ENCODE assay signal across 8 cellular contexts in genomic region chr4:99893991-99894981, GRCh38. TPM values are rescaled to one million over a fixed set of nuclear protein-coding genes. Genes with fewer than 3 reads are reported as not detected.
DNase-seq lines count a peak whose midpoint lies in the region; ATAC-seq, FAIRE-seq and TF ChIP-seq lines count a peak whose summit lies in the region.

Gene LAMTOR3, minus strand, starts transcription at chr4:99894427. Its CDS starts 464 bp downstream, at chr4:99893963.

- H4K20me1 ChIP-seq in IMR-90 (ENCODE audit: insufficient read depth, low read length) (no peaks in the 10 kb centered on the region; the same call in 1 of the 2 replicates), OCI-LY7 (ENCODE audit: insufficient read depth, low read length) (no peaks in the 10 kb centered on the region)

- peak within 1 kb of the TSS; percentile 99 for H4K5ac ChIP-seq in IMR-90 (ENCODE audit: low read depth, low read length)

- TF ChIP-seq POLR2A in IMR-90 (IDR thresholded peaks at IDR 0.05; ENCODE audit: low read depth, low read length): peak; percentile 69

- in situ Hi-C loops in IMR-90 (cut with MboI; ENCODE audit: low sequenced_read_pairs): no loop called here

- peak within 1 kb of the TSS; percentile 83 to 98 for H4K8ac ChIP-seq in IMR-90 (ENCODE audit: low read depth in 2 of 2, low read length in 2 of 2)

- H3K4me3 ChIP-seq in IMR-90 (ENCODE audit: insufficient read depth, low read depth, low read length): peak within 1 kb of the TSS; percentile 99
- H3K4me3 ChIP-seq in OCI-LY7 (ENCODE audit: low read depth, low read length, poor library complexity, severe bottlenecking): peak within 1 kb of the TSS; percentile 92

- H3K14ac ChIP-seq in IMR-90 (replicated peaks; ENCODE audit: low read depth, low read length): peak within 1 kb of the TSS; percentile 88

- H3K56ac ChIP-seq in IMR-90 (ENCODE audit: extremely low read depth, insufficient read depth, low read length): peak within 1 kb of the TSS; percentile 89

- H3K79me2 ChIP-seq in OCI-LY7 (ENCODE audit: insufficient read depth, low read depth, low read length): peaks cover 35% of the 10 kb centered on the region

- no peak for TF ChIP-seq RAD21 in IMR-90 (IDR thresholded peaks at IDR 0.05; ENCODE audit: low read length)

- FAIRE-seq in D721Med (lab: Jason Lieb, UNC): no peak

- H3K4ac ChIP-seq in IMR-90 (ENCODE audit: low read depth, low read length): peak within 1 kb of the TSS; percentile 92

- no TSS peak for BruUV-seq in IMR-90 (replicated peaks; lab: Mats Ljungman, UMichigan)
- BruUV-seq in OCI-LY7 (replicated peaks; lab: Mats Ljungman, UMichigan): TSS peak; percentile 85

- H3K18ac ChIP-seq in IMR-90 (ENCODE audit: low read depth, low read length): peak within 1 kb of the TSS; percentile 88

- no peak within 1 kb of the TSS for H2BK15ac ChIP-seq in IMR-90 (ENCODE audit: low read depth, low read length)

- H3K4me2 ChIP-seq in IMR-90 (ENCODE audit: low read depth, low read length): peak within 1 kb of the TSS; percentile 100
- H3K4me2 ChIP-seq in OCI-LY7 (ENCODE audit: low read length): peak within 1 kb of the TSS; percentile 93

- no peak within 1 kb of the TSS for H2BK120ac ChIP-seq in IMR-90 (ENCODE audit: low read depth, low read length)

- H3K9me3 ChIP-seq in IMR-90 (ENCODE audit: control insufficient read depth, insufficient read depth, low read length): no peaks in the 10 kb centered on the region
- no peaks in the 10 kb centered on the region for H3K9me3 ChIP-seq in OCI-LY7 (ENCODE audit: low read length)

- H3K36me3 ChIP-seq in IMR-90 (ENCODE audit: control insufficient read depth, insufficient read depth, low read length) (no peaks in the 10 kb centered on the region; the same call in 1 of the 2 replicates), OCI-LY7 (ENCODE audit: insufficient read depth, low read length) (peaks cover 17% of the 10 kb centered on the region; the same call in 1 of the 2 replicates)

- H3K4me1 ChIP-seq in IMR-90 (ENCODE audit: control insufficient read depth, insufficient read depth, low read length) (peaks cover 4% of the 10 kb centered on the region), OCI-LY7 (ENCODE audit: insufficient read depth, low read length, poor library complexity, severe bottlenecking) (peaks cover 8% of the 10 kb centered on the region)

- 10% methylated on average over 7 of the region's 49 CpGs; no CpG with 5 or more reads in 1 of the 2 experiments for WGBS in IMR-90 (ENCODE audit: extremely low coverage in 2 of 2, insufficient read length in 1 of 2), 2 experiments

- H3K9me1 ChIP-seq in IMR-90 (ENCODE audit: insufficient read depth, low read length): no peaks in the 10 kb centered on the region

- DNase-seq in D721Med (ENCODE audit: insufficient read length, low spot score): peak; percentile 54
- DNase-seq in IMR-90: peak; percentile 88
- DNase-seq in OCI-LY7 (ENCODE audit: low spot score): peak; percentile 95
- DNase-seq in activated T-cell treated with anti-CD3 and anti-CD28 coated beads for 1 hour (ENCODE audit: low read depth): peak; percentile 82
- peak; percentile 65 for DNase-seq in epidermal melanocyte (ENCODE audit: insufficient read length, low spot score)
- DNase-seq in midbrain (lab: John Stamatoyannopoulos, UW): peak; percentile 95
- peak; percentile 81 to 88 for DNase-seq in stimulated activated CD8-positive, alpha-beta memory T cell treated with anti-CD3 and anti-CD28 coated beads, Interleukin-15, amount 100 ng/mL, for 48 hours (ENCODE audit: low read depth in 2 of 2)

- peak within 1 kb of the TSS; percentile 95 for H3K9ac ChIP-seq in IMR-90 (ENCODE audit: low read depth, low read length)

- H2AFZ ChIP-seq in IMR-90 (replicated peaks; ENCODE audit: low read length, poor library complexity) (peak within 1 kb of the TSS; percentile 98), OCI-LY7 (ENCODE audit: low read length) (peak within 1 kb of the TSS; percentile 62)

- H4K91ac ChIP-seq in IMR-90 (ENCODE audit: insufficient read depth, low read depth, low read length): peak within 1 kb of the TSS; percentile 74

- no peaks in the 10 kb centered on the region for H3K9me2 ChIP-seq in OCI-LY7 (ENCODE audit: insufficient read depth, low read length)

- CTCF ChIA-PET in IMR-90 (lab: Yijun Ruan, JAX): no interaction called here
- CTCF ChIA-PET in OCI-LY7 (lab: Charles Lee; ENCODE audit: unreplicated experiment): interaction anchor here (0.7 to 2.0 kb wide), 2 partner anchors 49 to 52 kb away, joined by 3 to 9 read pairs; partner anchors contain the start of gene DNAJB14

- ATAC-seq in GM21528 (IDR thresholded peaks at IDR 0.05; ENCODE audit: low FRiP score, unreplicated experiment): peak; percentile 99
- peak; percentile 98 for ATAC-seq in IMR-90 (ENCODE audit: low read depth)

- H3K27ac ChIP-seq in IMR-90 (ENCODE audit: insufficient read depth, low read length): peak within 1 kb of the TSS; percentile 96
- peak within 1 kb of the TSS; percentile 57 for H3K27ac ChIP-seq in OCI-LY7 (ENCODE audit: low read depth, low read length, poor library complexity, severe bottlenecking)

- intact Hi-C loops in IMR-90 (cut with micrococcal nuclease): loop anchor here (2.0 to 5.0 kb wide), 3 partner anchors 55 to 331 kb away; no protein-coding TSS in a partner anchor
- intact Hi-C loops in OCI-LY7 (cut with micrococcal nuclease; ENCODE audit: unreplicated experiment): loop anchor here (1.0 kb wide), 1 partner anchor 52 kb away; the partner anchor contains the start of gene DNAJB14

- peak within 1 kb of the TSS; percentile 77; the same call in 1 of the 2 replicates for H3K23ac ChIP-seq in IMR-90 (ENCODE audit: low read depth, low read length)

- H2AK9ac ChIP-seq in IMR-90 (replicated peaks; ENCODE audit: low read depth, low read length, poor library complexity): peak within 1 kb of the TSS; percentile 96

- H2AK5ac ChIP-seq in IMR-90 (ENCODE audit: low read depth, low read length): peak within 1 kb of the TSS; percentile 75; the same call in 1 of the 2 replicates

- TF ChIP-seq CTCF in D721Med (IDR thresholded peaks at IDR 0.05; ENCODE audit: insufficient read depth, missing control alignments) (no peak), IMR-90 (conservative IDR thresholded peaks at IDR 0.05; ENCODE audit: low read depth, low read length) (no peak), OCI-LY7 (conservative IDR thresholded peaks at IDR 0.05; ENCODE audit: low read length) (no peak)

- H2BK20ac ChIP-seq in IMR-90 (ENCODE audit: low read depth, low read length): no peak within 1 kb of the TSS

- dilution Hi-C loops in IMR-90 (cut with HindIII; ENCODE audit: low sequenced_read_pairs, unreplicated experiment): no loop called here

- peak within 1 kb of the TSS; percentile 91 for H2BK5ac ChIP-seq in IMR-90 (ENCODE audit: low read depth, low read length, poor library complexity, severe bottlenecking)

- no peaks in the 10 kb centered on the region for H3K27me3 ChIP-seq in IMR-90 (ENCODE audit: control insufficient read depth, insufficient read depth, low read length)

- POLR2A ChIA-PET in IMR-90 (lab: Charles Lee; ENCODE audit: unreplicated experiment): interaction anchor here (0.5 to 1.2 kb wide), 2 partner anchors 53 to 425 kb away, joined by 3 to 4 read pairs; partner anchors contain the start of gene DNAJB14
- POLR2A ChIA-PET in OCI-LY7 (lab: Charles Lee): interaction anchor here (0.9 to 1.8 kb wide), 6 partner anchors 33 to 331 kb away, joined by 3 to 12 read pairs (median 4); partner anchors contain the start of genes DAPP1 and TRMT10A

- peaks cover 4 to 24% of the 10 kb centered on the region in 2 experiments for H3K79me1 ChIP-seq in IMR-90 (ENCODE audit: low read depth in 1 of 2, low read length in 2 of 2)

TF ChIP-seq in IMR-90, 13 proteins besides CTCF, POLR2A, EP300 and RAD21:
- peak; percentile 74; the same call in 1 of the 2 replicates for TF ChIP-seq MAZ (IDR thresholded peaks at IDR 0.05; ENCODE audit: borderline replicate concordance, low read depth, low read length)
- TF ChIP-seq FOS (IDR thresholded peaks at IDR 0.05; ENCODE audit: low read depth, low read length): no peak
- peak; percentile 90 for TF ChIP-seq USF2 (IDR thresholded peaks at IDR 0.05; ENCODE audit: low read depth, low read length)
- no peak for TF ChIP-seq RFX5 (IDR thresholded peaks at IDR 0.05; ENCODE audit: low read depth, low read length)
- peak; percentile 30; the same call in 1 of the 2 replicates for TF ChIP-seq MXI1 (IDR thresholded peaks at IDR 0.05; ENCODE audit: borderline replicate concordance, low read depth, low read length)
- TF ChIP-seq CHD1 (IDR thresholded peaks at IDR 0.05; ENCODE audit: low read depth, low read length): no peak
- TF ChIP-seq BHLHE40 (IDR thresholded peaks at IDR 0.05; ENCODE audit: low read depth, low read length): peak; percentile 27; the same call in 1 of the 2 replicates
- TF ChIP-seq NFE2L2 (IDR thresholded peaks at IDR 0.05; ENCODE audit: low read depth, low read length): no peak
- no peak for TF ChIP-seq RCOR1 (IDR thresholded peaks at IDR 0.05; ENCODE audit: insufficient replicate concordance, low read length)
- no peak for TF ChIP-seq ELK1 (IDR thresholded peaks at IDR 0.05; ENCODE audit: borderline replicate concordance, low read depth, low read length)

RNA-seq across cellular contexts. Expression of gene LAMTOR3, which starts in this region (rescaled TPM):
- 35.7 and 56.1 TPM in 2 replicates for total RNA-seq in IMR-90 (2012; rRNA removed)
- 22.0 and 28.6 TPM in 2 replicates for polyA plus RNA-seq in IMR-90 (2012; rRNA removed)
- 4.0 and 5.5 TPM in 2 replicates for polyA plus RNA-seq in IMR-90 (2012; cell fraction: cytosol; rRNA removed)
- 1.3 and 17.0 TPM in 2 replicates for polyA plus RNA-seq in IMR-90 (2012; cell fraction: nucleus; rRNA removed; ENCODE audit: low replicate concordance)
- total RNA-seq in OCI-LY7 (2014; rRNA removed; shearing (Covaris generic)): 11.9 and 18.5 TPM in 2 replicates
- total RNA-seq in OCI-LY7 (2022): 22.8 and 27.3 TPM in 2 replicates

Comparison
In these comparisons a context has a peak if more than half of its experiments do, and no peak if none do; other contexts are left out.
1. Peak in every context shown above with its lines: DNase-seq, ATAC-seq, H3K4me3 ChIP-seq and H3K27ac ChIP-seq.